Comparison of ENCODE assay signal across 11 cellular contexts in genomic region chr1:72280714-72281113, GRCh38. TPM values are rescaled to one million over a fixed set of nuclear protein-coding genes. Genes with fewer than 3 reads are reported as not detected.
DNase-seq lines count a peak whose midpoint lies in the region; ATAC-seq and TF ChIP-seq lines count a peak whose summit lies in the region.
"Had no signal": no experiment of that assay in that cellular context is flagged by ENCODE, and none has a peak within 500 bp of the region (broad histone marks: within the 10 kb centered on the region; RNA-seq: fewer than 3 reads in every experiment).

No MANE protein-coding gene starts in this region.

- H2AFZ ChIP-seq in PC-3 (ENCODE audit: low read length) (peak overlapping the region; percentile 90; the same call in 1 of the 2 replicates), GM23338 (no peak overlapping the region)

- H3K9ac ChIP-seq in PC-3 (ENCODE audit: low read length), result peak overlapping the region; percentile 7; the same call in 1 of the 2 replicates

- CTCF ChIA-PET in PC-3 (lab: Charles Lee), result no interaction called here

- peak overlapping the region; percentile 3 for H3K4me3 Mint-ChIP-seq in activated T-cell treated with anti-CD3 and anti-CD28 coated beads, Interleukin-2, amount 50 U/mL, for 4 hours
- no peak overlapping the region; the same call in 2 of the 3 replicates for H3K4me3 Mint-ChIP-seq in GM23338
- H3K4me3 Mint-ChIP-seq: activated CD4-positive, alpha-beta T cell treated with anti-CD3 and anti-CD28 coated beads for 36 hours; natural killer cell had no signal

- H3F3A ChIP-seq in PC-3 (ENCODE audit: low read length, unreplicated experiment) (peaks cover 5% of the 10 kb centered on the region), GM23338 (replicated peaks; ENCODE audit: low read depth) (peaks cover 4% of the 10 kb centered on the region; the same call in 1 of the 2 replicates)

- H3K4me1 Mint-ChIP-seq in activated T-cell treated with anti-CD3 and anti-CD28 coated beads, Interleukin-2, amount 50 U/mL, for 4 hours (ENCODE audit: low read depth), result peaks cover 14% of the 10 kb centered on the region
- peaks cover 9% of the 10 kb centered on the region for H3K4me1 Mint-ChIP-seq in GM23338

- peaks cover 15% of the 10 kb centered on the region for H3K27me3 Mint-ChIP-seq in activated T-cell treated with anti-CD3 and anti-CD28 coated beads, Interleukin-2, amount 50 U/mL, for 4 hours (ENCODE audit: low read depth)
- peaks cover 14% of the 10 kb centered on the region for H3K27me3 Mint-ChIP-seq in GM23338 (ENCODE audit: insufficient read depth, low read depth, poor library complexity)

- H4K20me1 ChIP-seq in PC-3 (ENCODE audit: low read length) (no peaks in the 10 kb centered on the region), GM23338 (replicated peaks; ENCODE audit: insufficient read depth) (no peaks in the 10 kb centered on the region)

- H3K4me2 ChIP-seq in PC-3 (ENCODE audit: low read length) (peak overlapping the region; percentile 83), GM23338 (no peak overlapping the region)

- no peaks in the 10 kb centered on the region for H3K9me3 Mint-ChIP-seq in activated T-cell treated with anti-CD3 and anti-CD28 coated beads, Interleukin-2, amount 50 U/mL, for 4 hours
- H3K9me3 Mint-ChIP-seq in GM23338, result no peaks in the 10 kb centered on the region; the same call in 2 of the 3 replicates
- H3K9me3 Mint-ChIP-seq: natural killer cell had no signal

- no peaks in the 10 kb centered on the region for H3K36me3 Mint-ChIP-seq in activated T-cell treated with anti-CD3 and anti-CD28 coated beads, Interleukin-2, amount 50 U/mL, for 4 hours (ENCODE audit: insufficient read depth)
- no peaks in the 10 kb centered on the region; the same call in 2 of the 3 replicates for H3K36me3 Mint-ChIP-seq in GM23338 (ENCODE audit: low read depth)
- H3K36me3 Mint-ChIP-seq: natural killer cell had no signal

- TF ChIP-seq CTCF in PC-3 (conservative IDR thresholded peaks at IDR 0.05; ENCODE audit: low read depth, low read length), result no peak
- TF ChIP-seq CTCF in thoracic aorta (IDR thresholded peaks at IDR 0.05), result no peak
- no peak for TF ChIP-seq CTCF in GM23338 (conservative IDR thresholded peaks at IDR 0.05; ENCODE audit: low read depth in 2 of 2)

- H3K9me2 ChIP-seq in PC-3 (replicated peaks; ENCODE audit: low read length), result no peaks in the 10 kb centered on the region
- no peaks in the 10 kb centered on the region for H3K9me2 ChIP-seq in GM23338 (ENCODE audit: insufficient read depth)

- BruUV-seq in PC-3 (replicated peaks; lab: Mats Ljungman, UMichigan), result no TSS peak

- no peak for DNase-seq in activated T-cell treated with anti-CD3 and anti-CD28 coated beads, Interleukin-2, amount 50 U/mL, for 4 hours
- no peak for DNase-seq in activated T-cell treated with anti-CD3 and anti-CD28 coated beads, Interleukin-2, amount 50 U/mL, for 48 hours
- peak; percentile 28 for DNase-seq in PC-3
- DNase-seq in globus pallidus (ENCODE audit: low spot score), result peak; percentile 21
- DNase-seq in thoracic aorta (ENCODE audit: low spot score), result no peak
- no peak for DNase-seq in GM23338 (ENCODE audit: low spot score)
- no peak for DNase-seq in NOMO-1 (lab: John Stamatoyannopoulos, UW; ENCODE audit: unreplicated experiment in 2 of 2)
- DNase-seq: activated CD4-positive, alpha-beta T cell treated with anti-CD3 and anti-CD28 coated beads for 36 hours; BE2C; natural killer cell had no signal

- no peaks in the 10 kb centered on the region for H3K9me3 ChIP-seq in PC-3 (ENCODE audit: low read length)
- H3K9me3 ChIP-seq in thoracic aorta, result no peaks in the 10 kb centered on the region
- H3K9me3 ChIP-seq: BE2C had no signal

- ATAC-seq in activated T-cell treated with anti-CD3 and anti-CD28 coated beads, Interleukin-2, amount 50 U/mL, for 4 hours, result no peak
- ATAC-seq in PC-3, result no peak
- ATAC-seq in thoracic aorta (ENCODE audit: insufficient number of reproducible peaks, low FRiP score, low read depth), result no peak
- ATAC-seq in HG03342 (IDR thresholded peaks at IDR 0.05; ENCODE audit: unreplicated experiment), result no peak
- ATAC-seq in GM23338, result no peak
- ATAC-seq: activated CD4-positive, alpha-beta T cell treated with anti-CD3 and anti-CD28 coated beads for 36 hours; natural killer cell had no signal

- no peak overlapping the region for H3K27ac Mint-ChIP-seq in GM23338
- H3K27ac Mint-ChIP-seq: activated CD4-positive, alpha-beta T cell treated with anti-CD3 and anti-CD28 coated beads for 36 hours had no signal

- H3K27ac ChIP-seq in PC-3 (ENCODE audit: low read length), result no peak overlapping the region
- H3K27ac ChIP-seq in thoracic aorta, result peak overlapping the region; percentile 35 to 45
- H3K27ac ChIP-seq in GM23338 (ENCODE audit: low read depth), result no peak overlapping the region

- POLR2A ChIA-PET in PC-3 (lab: Charles Lee; ENCODE audit: unreplicated experiment), result no interaction called here

- H3K27me3 ChIP-seq in PC-3 (ENCODE audit: low read length) (no peaks in the 10 kb centered on the region), thoracic aorta (replicated peaks; ENCODE audit: insufficient read depth) (no peaks in the 10 kb centered on the region), GM23338 (ENCODE audit: insufficient read depth) (peaks cover 37% of the 10 kb centered on the region)

- peaks cover 44% of the 10 kb centered on the region for H3K79me2 ChIP-seq in PC-3 (ENCODE audit: low read length)
- H3K79me2 ChIP-seq in GM23338 (replicated peaks; ENCODE audit: insufficient read depth), result no peaks in the 10 kb centered on the region

- no peaks in the 10 kb centered on the region for H3K36me3 ChIP-seq in PC-3 (ENCODE audit: low read depth, low read length)
- H3K36me3 ChIP-seq in thoracic aorta, result no peaks in the 10 kb centered on the region
- no peaks in the 10 kb centered on the region for H3K36me3 ChIP-seq in GM23338 (ENCODE audit: insufficient read depth)
- H3K36me3 ChIP-seq: BE2C had no signal

- intact Hi-C loops in PC-3 (cut with micrococcal nuclease), result loop anchor here (1.0 to 10.0 kb wide), 8 partner anchors 50 to 1193 kb away; no protein-coding TSS in a partner anchor

- peak overlapping the region; percentile 95 for H3K4me3 ChIP-seq in PC-3 (ENCODE audit: low read length)
- peak overlapping the region; percentile 77 for H3K4me3 ChIP-seq in thoracic aorta
- H3K4me3 ChIP-seq in GM23338, result no peak overlapping the region

- H3K4me1 ChIP-seq in PC-3 (ENCODE audit: insufficient read depth, low read length) (peaks cover 40% of the 10 kb centered on the region), thoracic aorta (ENCODE audit: control insufficient read depth in 1 of 2, low read depth in 2 of 2) (peaks cover 0 to 21% of the 10 kb centered on the region in 2 donors), GM23338 (ENCODE audit: insufficient read depth) (peaks cover 18% of the 10 kb centered on the region)
- H3K4me1 ChIP-seq: BE2C had no signal

TF ChIP-seq in GM23338, 12 proteins besides CTCF, POLR2A, EP300 and RAD21 (continues in another document):
- TF ChIP-seq, protein P1, sequence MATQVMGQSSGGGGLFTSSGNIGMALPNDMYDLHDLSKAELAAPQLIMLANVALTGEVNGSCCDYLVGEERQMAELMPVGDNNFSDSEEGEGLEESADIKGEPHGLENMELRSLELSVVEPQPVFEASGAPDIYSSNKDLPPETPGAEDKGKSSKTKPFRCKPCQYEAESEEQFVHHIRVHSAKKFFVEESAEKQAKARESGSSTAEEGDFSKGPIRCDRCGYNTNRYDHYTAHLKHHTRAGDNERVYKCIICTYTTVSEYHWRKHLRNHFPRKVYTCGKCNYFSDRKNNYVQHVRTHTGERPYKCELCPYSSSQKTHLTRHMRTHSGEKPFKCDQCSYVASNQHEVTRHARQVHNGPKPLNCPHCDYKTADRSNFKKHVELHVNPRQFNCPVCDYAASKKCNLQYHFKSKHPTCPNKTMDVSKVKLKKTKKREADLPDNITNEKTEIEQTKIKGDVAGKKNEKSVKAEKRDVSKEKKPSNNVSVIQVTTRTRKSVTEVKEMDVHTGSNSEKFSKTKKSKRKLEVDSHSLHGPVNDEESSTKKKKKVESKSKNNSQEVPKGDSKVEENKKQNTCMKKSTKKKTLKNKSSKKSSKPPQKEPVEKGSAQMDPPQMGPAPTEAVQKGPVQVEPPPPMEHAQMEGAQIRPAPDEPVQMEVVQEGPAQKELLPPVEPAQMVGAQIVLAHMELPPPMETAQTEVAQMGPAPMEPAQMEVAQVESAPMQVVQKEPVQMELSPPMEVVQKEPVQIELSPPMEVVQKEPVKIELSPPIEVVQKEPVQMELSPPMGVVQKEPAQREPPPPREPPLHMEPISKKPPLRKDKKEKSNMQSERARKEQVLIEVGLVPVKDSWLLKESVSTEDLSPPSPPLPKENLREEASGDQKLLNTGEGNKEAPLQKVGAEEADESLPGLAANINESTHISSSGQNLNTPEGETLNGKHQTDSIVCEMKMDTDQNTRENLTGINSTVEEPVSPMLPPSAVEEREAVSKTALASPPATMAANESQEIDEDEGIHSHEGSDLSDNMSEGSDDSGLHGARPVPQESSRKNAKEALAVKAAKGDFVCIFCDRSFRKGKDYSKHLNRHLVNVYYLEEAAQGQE (IDR thresholded peaks at IDR 0.05; ENCODE audit: unreplicated experiment), result no peak
- TF ChIP-seq ZNF114 (CRISPR knock-in tag; IDR thresholded peaks at IDR 0.05) (no peak), EZH2 (IDR thresholded peaks at IDR 0.05; ENCODE audit: low read depth, unreplicated experiment) (no peak), STAT1 (IDR thresholded peaks at IDR 0.05; ENCODE audit: unreplicated experiment) (no peak), NANOG (IDR thresholded peaks at IDR 0.05; ENCODE audit: borderline replicate concordance) (no peak), JUNB (IDR thresholded peaks at IDR 0.05; ENCODE audit: unreplicated experiment) (no peak), POLR2AphosphoS5 (IDR thresholded peaks at IDR 0.05; ENCODE audit: low read depth) (no peak), EZH2phosphoT487 (IDR thresholded peaks at IDR 0.05; ENCODE audit: unreplicated experiment) (no peak), CREB1 (CRISPR knock-in tag; IDR thresholded peaks at IDR 0.05; ENCODE audit: low read depth) (no peak)
- TF ChIP-seq, protein P2, sequence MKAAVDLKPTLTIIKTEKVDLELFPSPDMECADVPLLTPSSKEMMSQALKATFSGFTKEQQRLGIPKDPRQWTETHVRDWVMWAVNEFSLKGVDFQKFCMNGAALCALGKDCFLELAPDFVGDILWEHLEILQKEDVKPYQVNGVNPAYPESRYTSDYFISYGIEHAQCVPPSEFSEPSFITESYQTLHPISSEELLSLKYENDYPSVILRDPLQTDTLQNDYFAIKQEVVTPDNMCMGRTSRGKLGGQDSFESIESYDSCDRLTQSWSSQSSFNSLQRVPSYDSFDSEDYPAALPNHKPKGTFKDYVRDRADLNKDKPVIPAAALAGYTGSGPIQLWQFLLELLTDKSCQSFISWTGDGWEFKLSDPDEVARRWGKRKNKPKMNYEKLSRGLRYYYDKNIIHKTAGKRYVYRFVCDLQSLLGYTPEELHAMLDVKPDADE (IDR thresholded peaks at IDR 0.05), result no peak

RNA-seq across cellular contexts. Expression of gene NEGR1, which starts 1.6 kb away (rescaled TPM):
- total RNA-seq in activated T-cell treated with anti-CD3 and anti-CD28 coated beads, Interleukin-2, amount 50 U/mL, for 4 hours, result not detected
- total RNA-seq in PC-3 (2014; rRNA removed) (1.7 and 3.4 TPM in 2 replicates), thoracic aorta (10 to 100 TPM; 10.4 to 14.4 TPM)
- total RNA-seq in GM23338 (2014; rRNA removed; shearing (Covaris generic)), result 0.93 and 0.94 TPM in 2 replicates
- polyA plus RNA-seq in GM23338 (2016; fragmentation: Nextera tagmentation; extraction: Ambion mirVana), result 0.57 and 0.66 TPM in 2 replicates
- total RNA-seq: activated CD4-positive, alpha-beta T cell treated with anti-CD3 and anti-CD28 coated beads for 36 hours had no signal

Comparison
In these comparisons a context has a peak if more than half of its experiments do, and no peak if none do; other contexts are left out.
1. DNase-seq: peak in PC-3 (single experiment) and globus pallidus (single experiment); none in activated T-cell treated with anti-CD3 and anti-CD28 coated beads, Interleukin-2, amount 50 U/mL, for 4 hours (single experiment), activated T-cell treated with anti-CD3 and anti-CD28 coated beads, Interleukin-2, amount 50 U/mL, for 48 hours (0 of 2), thoracic aorta (single experiment), GM23338 (single experiment) and NOMO-1 (0 of 2).
2. H3K27ac ChIP-seq: peak in thoracic aorta (2 of 2); none in PC-3 (single experiment) and GM23338 (single experiment).